24 cellular contexts compared by ENCODE assay signal in the genomic region with DNA sequence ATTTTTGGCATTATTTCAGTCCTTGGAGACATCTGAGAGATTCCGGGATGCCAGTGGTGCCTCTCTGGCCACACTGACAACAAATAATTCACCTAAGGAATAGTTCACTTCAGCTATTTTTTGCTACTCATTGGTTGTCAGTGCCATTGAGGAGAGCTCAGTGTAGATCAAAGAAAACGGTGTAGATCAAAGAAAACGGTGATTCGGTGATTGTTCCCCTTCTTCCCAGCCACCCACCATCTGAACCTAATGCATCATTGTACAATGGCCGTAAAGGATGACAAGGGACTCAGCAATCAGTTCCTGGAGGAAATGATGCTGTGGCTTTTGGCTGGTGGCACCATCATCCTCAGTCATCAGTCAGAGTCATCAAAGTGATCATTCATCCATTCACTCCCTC.
"Had no signal": no experiment of that assay in that cellular context is flagged by ENCODE, and none has a peak within 500 bp of the region (broad histone marks: within the 10 kb centered on the region; RNA-seq: fewer than 3 reads in every experiment).

No MANE protein-coding gene starts in this region.

- H3K27me3 ChIP-seq: brain microvascular endothelial cell, Peyer's patch, SJSA1 had no signal

- H3K9me3 Mint-ChIP-seq: activated B cell treated with CpG ODN at 0.5 μM for 24 hours; activated CD4-positive, alpha-beta T cell treated with anti-CD3 and anti-CD28 coated beads, Interleukin-2, amount 10 ng/mL, durations not matched to agents 24 days and 14 days; activated naive CD4-positive, alpha-beta T cell treated with anti-CD3 and anti-CD28 coated beads, Interleukin-2, amount 10 ng/mL, durations not matched to agents 7 days and 5 days; activated naive CD8-positive, alpha-beta T cell treated with anti-CD3 and anti-CD28 coated beads for 36 hours; activated T-cell treated with anti-CD3 and anti-CD28 coated beads, Interleukin-2, amount 50 U/mL, for 4 hours; activated T-helper 2 cell treated with anti-CD3 and anti-CD28 coated beads, Interferon-gamma antibody, Interleukin-2, Interleukin-4, amounts not matched to agents 10 μg/mL and 5 μg/mL and 100 μg/mL, durations not matched to agents 14 hours and 24 hours and 36 hours; T-helper 1 cell treated with Interleukin-12 subunit alpha and Interleukin-12 subunit beta and Interleukin-4 antibody, amounts not matched to agents 30 μg/mL and 1 μg/mL, for 36 hours had no signal

- H3K9me3 ChIP-seq: Peyer's patch, SJSA1 had no signal

- H3K27ac Mint-ChIP-seq: activated B cell treated with CpG ODN at 0.5 μM for 24 hours; activated CD4-positive, alpha-beta T cell treated with anti-CD3 and anti-CD28 coated beads, Interleukin-2, amount 10 ng/mL, durations not matched to agents 24 days and 14 days; activated CD8-positive, alpha-beta memory T cell treated with anti-CD3 and anti-CD28 coated beads, Interleukin-2, amount 10 ng/mL, durations not matched to agents 7 days and 5 days; activated naive CD4-positive, alpha-beta T cell treated with anti-CD3 and anti-CD28 coated beads, Interleukin-2, amount 10 ng/mL, durations not matched to agents 7 days and 5 days; activated naive CD8-positive, alpha-beta T cell treated with anti-CD3 and anti-CD28 coated beads for 36 hours; activated T-helper 2 cell treated with anti-CD3 and anti-CD28 coated beads, Interferon-gamma antibody, Interleukin-2, Interleukin-4, amounts not matched to agents 10 μg/mL and 5 μg/mL and 100 μg/mL, durations not matched to agents 14 hours and 24 hours and 36 hours; T-helper 1 cell treated with Interleukin-12 subunit alpha and Interleukin-12 subunit beta and Interleukin-4 antibody, amounts not matched to agents 30 μg/mL and 1 μg/mL, for 36 hours had no signal

- H3K27me3 Mint-ChIP-seq: activated B cell treated with CpG ODN at 0.5 μM for 24 hours; activated CD4-positive, alpha-beta T cell treated with anti-CD3 and anti-CD28 coated beads, Interleukin-2, amount 10 ng/mL, durations not matched to agents 24 days and 14 days; activated CD8-positive, alpha-beta memory T cell treated with anti-CD3 and anti-CD28 coated beads, Interleukin-2, amount 10 ng/mL, durations not matched to agents 7 days and 5 days; activated naive CD4-positive, alpha-beta T cell treated with anti-CD3 and anti-CD28 coated beads, Interleukin-2, amount 10 ng/mL, durations not matched to agents 7 days and 5 days; activated naive CD8-positive, alpha-beta T cell treated with anti-CD3 and anti-CD28 coated beads for 36 hours had no signal

- H3K36me3 Mint-ChIP-seq: activated CD8-positive, alpha-beta memory T cell treated with anti-CD3 and anti-CD28 coated beads, Interleukin-2, amount 10 ng/mL, durations not matched to agents 7 days and 5 days; activated naive CD4-positive, alpha-beta T cell treated with anti-CD3 and anti-CD28 coated beads, Interleukin-2, amount 10 ng/mL, durations not matched to agents 7 days and 5 days; activated naive CD8-positive, alpha-beta T cell treated with anti-CD3 and anti-CD28 coated beads for 36 hours had no signal

- H3K36me3 ChIP-seq: brain microvascular endothelial cell, Peyer's patch, SJSA1 had no signal

- H3K4me3 ChIP-seq: Peyer's patch, SJSA1 had no signal

- H3K4me1 ChIP-seq: Peyer's patch had no signal

- ATAC-seq: activated CD8-positive, alpha-beta memory T cell treated with anti-CD3 and anti-CD28 coated beads, Interleukin-2, amount 10 ng/mL, durations not matched to agents 7 days and 5 days; activated T-cell treated with anti-CD3 and anti-CD28 coated beads, Interleukin-2, amount 50 U/mL, for 4 hours; SK-N-SH treated with all-trans-retinoic acid at 6 μM for 48 hours had no signal

- H3K27ac ChIP-seq: brain microvascular endothelial cell, Peyer's patch, SJSA1 had no signal

- H3K4me1 Mint-ChIP-seq: activated B cell treated with CpG ODN at 0.5 μM for 24 hours; activated CD4-positive, alpha-beta T cell treated with anti-CD3 and anti-CD28 coated beads, Interleukin-2, amount 10 ng/mL, durations not matched to agents 24 days and 14 days; activated CD8-positive, alpha-beta memory T cell treated with anti-CD3 and anti-CD28 coated beads, Interleukin-2, amount 10 ng/mL, durations not matched to agents 7 days and 5 days; activated naive CD4-positive, alpha-beta T cell treated with anti-CD3 and anti-CD28 coated beads, Interleukin-2, amount 10 ng/mL, durations not matched to agents 7 days and 5 days; activated naive CD8-positive, alpha-beta T cell treated with anti-CD3 and anti-CD28 coated beads for 36 hours had no signal

- DNase-seq: activated B cell treated with CpG ODN at 0.5 μM for 24 hours; activated CD4-positive, alpha-beta T cell treated with anti-CD3 and anti-CD28 coated beads for 1 hour; activated CD4-positive, alpha-beta T cell treated with anti-CD3 and anti-CD28 coated beads, Interleukin-2, amount 10 ng/mL, durations not matched to agents 24 days and 14 days; activated CD4-positive, alpha-beta T cell treated with anti-CD3 and anti-CD28 coated beads, Interleukin-2, amount 50 U/mL, for 48 hours; activated CD8-positive, alpha-beta memory T cell treated with anti-CD3 and anti-CD28 coated beads, Interleukin-2, amount 10 ng/mL, durations not matched to agents 7 days and 5 days; activated gamma-delta T cell treated with Interleukin-2 at 50 U/mL for 16 hours; activated naive CD4-positive, alpha-beta T cell treated with anti-CD3 and anti-CD28 coated beads, Interleukin-2, amount 10 ng/mL, durations not matched to agents 7 days and 5 days; activated naive CD8-positive, alpha-beta T cell treated with anti-CD3 and anti-CD28 coated beads for 36 hours; activated T-cell treated with anti-CD3 and anti-CD28 coated beads, Interleukin-2, amount 50 U/mL, for 4 hours; brain microvascular endothelial cell; cerebellar nuclear complex; NCI-H1048; NCI-H146; NCI-H187 treated with DMSO at 0.1 percent for 48 hours; NCI-H2081 treated with DMSO at 0.1 percent for 48 hours; NCI-H446; NCI-H524; Peyer's patch; SHP77; SW 1271 had no signal

- H3K4me3 Mint-ChIP-seq: activated B cell treated with CpG ODN at 0.5 μM for 24 hours; activated CD4-positive, alpha-beta T cell treated with anti-CD3 and anti-CD28 coated beads, Interleukin-2, amount 10 ng/mL, durations not matched to agents 24 days and 14 days; activated CD8-positive, alpha-beta memory T cell treated with anti-CD3 and anti-CD28 coated beads, Interleukin-2, amount 10 ng/mL, durations not matched to agents 7 days and 5 days; activated naive CD4-positive, alpha-beta T cell treated with anti-CD3 and anti-CD28 coated beads, Interleukin-2, amount 10 ng/mL, durations not matched to agents 7 days and 5 days; activated naive CD8-positive, alpha-beta T cell treated with anti-CD3 and anti-CD28 coated beads for 36 hours; activated T-cell treated with anti-CD3 and anti-CD28 coated beads, Interleukin-2, amount 50 U/mL, for 4 hours; T-helper 1 cell treated with Interleukin-12 subunit alpha and Interleukin-12 subunit beta and Interleukin-4 antibody, amounts not matched to agents 30 μg/mL and 1 μg/mL, for 36 hours had no signal
